8 cellular contexts compared by ENCODE assay signal in the genomic region with DNA sequence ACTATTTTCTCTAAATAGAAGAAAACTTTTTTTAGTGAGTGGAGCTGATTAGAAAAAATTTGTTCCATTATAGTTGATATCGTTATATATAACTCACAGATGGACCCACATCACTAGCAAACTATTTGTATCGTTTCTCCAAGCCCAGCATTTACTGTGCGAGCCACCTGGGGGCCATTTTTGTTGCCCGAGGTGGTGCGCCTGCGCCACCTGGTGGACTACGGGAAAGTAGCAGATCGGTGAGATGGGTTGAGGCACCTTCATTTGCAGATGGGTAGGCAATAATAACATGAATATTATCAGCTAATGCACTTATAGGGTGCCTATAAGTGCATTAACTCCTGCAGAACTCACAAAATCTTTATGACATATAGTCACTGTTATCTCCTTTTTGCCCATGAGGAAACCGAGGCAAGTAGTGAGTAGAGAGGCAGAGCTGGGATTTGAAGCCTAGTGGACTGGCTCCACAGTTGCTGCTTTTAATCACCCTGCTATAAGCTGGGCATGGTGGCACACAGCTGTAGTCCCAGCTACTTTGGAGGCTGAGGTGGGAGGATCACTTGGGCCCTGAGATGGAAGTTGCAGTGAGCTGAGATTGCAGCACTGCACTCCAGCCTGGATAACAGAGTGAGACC. TPM values are rescaled to one million over a fixed set of nuclear protein-coding genes. Genes with fewer than 3 reads are reported as not detected.
DNase-seq lines count a peak whose midpoint lies in the region; ATAC-seq and TF ChIP-seq lines count a peak whose summit lies in the region.

No MANE protein-coding gene starts in this region.

- H3K4me3 Mint-ChIP-seq in activated naive CD8-positive, alpha-beta T cell treated with anti-CD3 and anti-CD28 coated beads for 36 hours = no peak overlapping the region

- H3K36me3 Mint-ChIP-seq in activated naive CD8-positive, alpha-beta T cell treated with anti-CD3 and anti-CD28 coated beads for 36 hours = no peaks in the 10 kb centered on the region

- no peaks in the 10 kb centered on the region for H3K9me2 ChIP-seq in hepatocyte (replicated peaks; ENCODE audit: insufficient read depth)

- peaks cover 41% of the 10 kb centered on the region for H3K27me3 Mint-ChIP-seq in activated naive CD8-positive, alpha-beta T cell treated with anti-CD3 and anti-CD28 coated beads for 36 hours

- H3K4me1 Mint-ChIP-seq in activated naive CD8-positive, alpha-beta T cell treated with anti-CD3 and anti-CD28 coated beads for 36 hours = peaks cover 16% of the 10 kb centered on the region

- TF ChIP-seq CTCF in GM12801 (IDR thresholded peaks at IDR 0.05; ENCODE audit: extremely low read depth, insufficient read length) = peak; percentile 94
- TF ChIP-seq CTCF in hepatocyte (IDR thresholded peaks at IDR 0.05; ENCODE audit: poor library complexity) = peak; percentile 65

- TF ChIP-seq RAD21 in Ishikawa (IDR thresholded peaks at IDR 0.05; ENCODE audit: low read depth) = peak; percentile 75

- no peaks in the 10 kb centered on the region for H3K4me1 ChIP-seq in hepatocyte (ENCODE audit: insufficient read depth)

- H3K4me2 ChIP-seq in hepatocyte = no peak overlapping the region

- no peak for TF ChIP-seq EP300 in Ishikawa (IDR thresholded peaks at IDR 0.05; ENCODE audit: borderline replicate concordance)

- no peaks in the 10 kb centered on the region for H4K20me1 ChIP-seq in hepatocyte (ENCODE audit: insufficient read depth, poor library complexity, severe bottlenecking)

- no peak overlapping the region for H3K4me3 ChIP-seq in hepatocyte

- no peaks in the 10 kb centered on the region for H3K36me3 ChIP-seq in hepatocyte (replicated peaks; ENCODE audit: insufficient read depth, low read depth)

- H3K27me3 ChIP-seq in hepatocyte = peaks cover 31% of the 10 kb centered on the region

- no peak overlapping the region for H3K27ac ChIP-seq in hepatocyte

- no peak overlapping the region for H3K27ac Mint-ChIP-seq in activated naive CD8-positive, alpha-beta T cell treated with anti-CD3 and anti-CD28 coated beads for 36 hours

- WGBS in hepatocyte (ENCODE audit: low lambda C conversion rate, missing lambda C conversion rate) = 13% methylated on average over 9 of the region's 9 CpGs

- peak; percentile 60 to 73 (median 67) for DNase-seq in T-helper 1 cell
- DNase-seq in activated naive CD8-positive, alpha-beta T cell treated with anti-CD3 and anti-CD28 coated beads for 36 hours = peak; percentile 76
- DNase-seq in hepatocyte (ENCODE audit: low spot score) = peak; percentile 66
- DNase-seq in stimulated activated CD4-positive, alpha-beta T cell treated with anti-CD3 and anti-CD28 coated beads, Interleukin-2, amount 100 ng/mL, for 24 hours = peak; percentile 82 to 84
- no peak for DNase-seq in DMS79 treated with DMSO at 0.1 percent for 48 hours (lab: John Stamatoyannopoulos, UW)

- no peaks in the 10 kb centered on the region for H3K79me2 ChIP-seq in hepatocyte

- no peaks in the 10 kb centered on the region for H3K9me3 Mint-ChIP-seq in activated naive CD8-positive, alpha-beta T cell treated with anti-CD3 and anti-CD28 coated beads for 36 hours

- H2AFZ ChIP-seq in hepatocyte = no peak overlapping the region

- no peak for ATAC-seq in HG02938 (IDR thresholded peaks at IDR 0.05; ENCODE audit: unreplicated experiment)

- no peaks in the 10 kb centered on the region for H3K9me3 ChIP-seq in hepatocyte (ENCODE audit: low read depth)

TF ChIP-seq in Ishikawa, 13 proteins besides CTCF, POLR2A, EP300 and RAD21:
- TF ChIP-seq YY1 (IDR thresholded peaks at IDR 0.05; ENCODE audit: low read depth) = peak; percentile 86
- TF ChIP-seq, protein P1, sequence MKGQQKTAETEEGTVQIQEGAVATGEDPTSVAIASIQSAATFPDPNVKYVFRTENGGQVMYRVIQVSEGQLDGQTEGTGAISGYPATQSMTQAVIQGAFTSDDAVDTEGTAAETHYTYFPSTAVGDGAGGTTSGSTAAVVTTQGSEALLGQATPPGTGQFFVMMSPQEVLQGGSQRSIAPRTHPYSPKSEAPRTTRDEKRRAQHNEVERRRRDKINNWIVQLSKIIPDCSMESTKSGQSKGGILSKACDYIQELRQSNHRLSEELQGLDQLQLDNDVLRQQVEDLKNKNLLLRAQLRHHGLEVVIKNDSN (IDR thresholded peaks at IDR 0.05) = no peak
- no peak for TF ChIP-seq TEAD4 (IDR thresholded peaks at IDR 0.05)
- no peak for TF ChIP-seq TAF1 (IDR thresholded peaks at IDR 0.05; ENCODE audit: low read depth)
- TF ChIP-seq MAX (IDR thresholded peaks at IDR 0.05) = no peak

RNA-seq across cellular contexts. Expression of gene NTN1, which starts 23.2 kb away (rescaled TPM):
- under 1 TPM; 0.43 to 0.54 TPM for total RNA-seq in activated naive CD8-positive, alpha-beta T cell treated with anti-CD3 and anti-CD28 coated beads for 36 hours
- 1.5 and 2.1 TPM in 2 replicates for total RNA-seq in hepatocyte
- 0.42 and 0.44 TPM in 2 replicates for polyA plus RNA-seq in hepatocyte

RNA-seq across cellular contexts. Expression of gene PIK3R5, which starts 32.6 kb away (rescaled TPM):
- 10 to 100 TPM; 27.9 to 32.6 TPM for total RNA-seq in activated naive CD8-positive, alpha-beta T cell treated with anti-CD3 and anti-CD28 coated beads for 36 hours
- total RNA-seq in hepatocyte = 0.12 and 2.6 TPM in 2 replicates
- polyA plus RNA-seq in hepatocyte = not detected in 2 replicates
